ENCODE assay signal across 29 cellular contexts in the genomic region with DNA sequence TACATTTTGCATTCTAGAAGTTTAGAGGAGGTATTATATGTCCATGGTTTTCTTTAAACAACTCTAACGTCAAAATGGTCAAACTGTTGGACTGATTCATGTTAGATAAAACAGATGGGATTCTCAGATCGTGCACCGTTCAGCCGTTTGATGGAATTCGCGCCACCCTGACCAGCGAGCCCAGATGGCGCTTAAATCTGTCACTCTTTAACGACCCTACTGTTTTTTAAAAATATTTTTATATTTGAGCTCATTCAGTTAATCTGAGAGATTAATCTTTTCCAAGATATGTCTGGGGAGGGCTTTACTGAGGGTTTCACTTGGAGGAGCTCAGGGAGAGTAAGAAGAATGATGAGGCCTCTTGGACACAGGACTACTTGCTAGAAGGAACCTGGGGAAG.
"Had no signal": no experiment of that assay in that cellular context is flagged by ENCODE, and none has a peak within 500 bp of the region (broad histone marks: within the 10 kb centered on the region; RNA-seq: fewer than 3 reads in every experiment).

No MANE protein-coding gene starts in this region.

- H3K4me3 Mint-ChIP-seq: activated naive CD8-positive, alpha-beta T cell; nephron progenitor cell; stimulated activated effector memory CD8-positive, alpha-beta T cell treated with anti-CD3 and anti-CD28 coated beads, Interleukin-12 subunit alpha, Interleukin-12 subunit beta, amount 100 ng/mL, for 72 hours; stimulated activated naive CD8-positive, alpha-beta T cell treated with anti-CD3 and anti-CD28 coated beads, Interleukin-15, Interleukin-2, amounts not matched to agents 100 ng/mL and 50 ng/mL, for 24 hours had no signal

- FAIRE-seq: endothelial cell of umbilical vein, keratinocyte, small intestine had no signal

- H3K9me3 Mint-ChIP-seq: nephron progenitor cell; stimulated activated effector memory CD8-positive, alpha-beta T cell treated with anti-CD3 and anti-CD28 coated beads, Interleukin-12 subunit alpha, Interleukin-12 subunit beta, amount 100 ng/mL, for 72 hours; stimulated activated naive CD8-positive, alpha-beta T cell treated with anti-CD3 and anti-CD28 coated beads, Interleukin-15, Interleukin-2, amounts not matched to agents 100 ng/mL and 50 ng/mL, for 24 hours had no signal

- H3K9ac ChIP-seq: parathyroid adenoma had no signal

- H3K79me2 ChIP-seq: parathyroid adenoma had no signal

- H3K27me3 ChIP-seq: body of pancreas, cardiac muscle cell, sigmoid colon, uterus had no signal

- H3K36me3 Mint-ChIP-seq: activated naive CD8-positive, alpha-beta T cell; stimulated activated effector memory CD8-positive, alpha-beta T cell treated with anti-CD3 and anti-CD28 coated beads, Interleukin-12 subunit alpha, Interleukin-12 subunit beta, amount 100 ng/mL, for 72 hours had no signal

- H3K27ac Mint-ChIP-seq: activated naive CD8-positive, alpha-beta T cell; nephron progenitor cell; stimulated activated effector memory CD8-positive, alpha-beta T cell treated with anti-CD3 and anti-CD28 coated beads, Interleukin-12 subunit alpha, Interleukin-12 subunit beta, amount 100 ng/mL, for 72 hours; stimulated activated naive CD8-positive, alpha-beta T cell treated with anti-CD3 and anti-CD28 coated beads, Interleukin-15, Interleukin-2, amounts not matched to agents 100 ng/mL and 50 ng/mL, for 24 hours had no signal

- H3K4me3 ChIP-seq: body of pancreas, cardiac muscle cell, psoas muscle, sigmoid colon, thoracic aorta, uterus had no signal

- H3K27me3 Mint-ChIP-seq: activated naive CD8-positive, alpha-beta T cell; stimulated activated naive CD8-positive, alpha-beta T cell treated with anti-CD3 and anti-CD28 coated beads, Interleukin-15, Interleukin-2, amounts not matched to agents 100 ng/mL and 50 ng/mL, for 24 hours had no signal

- ATAC-seq: body of pancreas; left cardiac atrium; psoas muscle; stimulated activated effector memory CD8-positive, alpha-beta T cell treated with anti-CD3 and anti-CD28 coated beads, Interleukin-12 subunit alpha, Interleukin-12 subunit beta, amount 100 ng/mL, for 72 hours had no signal

- H2AFZ ChIP-seq: parathyroid adenoma had no signal

- H3K4me1 ChIP-seq: body of pancreas, parathyroid adenoma, psoas muscle, sigmoid colon, uterus had no signal

- DNase-seq: activated CD4-positive, alpha-beta T cell treated with anti-CD3 and anti-CD28 coated beads for 4 hours; activated CD4-positive, alpha-beta T cell treated with anti-CD3 and anti-CD28 coated beads, Interleukin-2, amount 50 U/mL, for 48 hours; activated CD4-positive, CD25-positive, alpha-beta regulatory T cell; activated CD8-positive, alpha-beta memory T cell treated with anti-CD3 and anti-CD28 coated beads for 24 hours; activated effector memory CD4-positive, alpha-beta T cell treated with Interleukin-2 at 50 U/mL for 16 hours; activated naive CD4-positive, alpha-beta T cell treated with Interleukin-2 at 50 U/mL for 16 hours; anterior cingulate cortex; body of pancreas; foreskin fibroblast; head of caudate nucleus; hippocampal formation; left cardiac atrium; mammary epithelial cell; nephron progenitor cell; nucleus accumbens; psoas muscle; sigmoid colon; stimulated activated CD4-positive, alpha-beta T cell treated with anti-CD3 and anti-CD28 coated beads, Interleukin-4, amount 100 ng/mL, for 24 hours; trophoblast cell; uterus had no signal

- H3K9me3 ChIP-seq: body of pancreas, psoas muscle, sigmoid colon, thoracic aorta, uterus had no signal

- H3K36me3 ChIP-seq: cardiac muscle cell, sigmoid colon, thoracic aorta, uterus had no signal

- H3K27ac ChIP-seq: body of pancreas, cardiac muscle cell, parathyroid adenoma, psoas muscle, sigmoid colon, thoracic aorta, uterus had no signal

- H3K4me1 Mint-ChIP-seq: stimulated activated effector memory CD8-positive, alpha-beta T cell treated with anti-CD3 and anti-CD28 coated beads, Interleukin-12 subunit alpha, Interleukin-12 subunit beta, amount 100 ng/mL, for 72 hours had no signal
